In the genomic region with DNA sequence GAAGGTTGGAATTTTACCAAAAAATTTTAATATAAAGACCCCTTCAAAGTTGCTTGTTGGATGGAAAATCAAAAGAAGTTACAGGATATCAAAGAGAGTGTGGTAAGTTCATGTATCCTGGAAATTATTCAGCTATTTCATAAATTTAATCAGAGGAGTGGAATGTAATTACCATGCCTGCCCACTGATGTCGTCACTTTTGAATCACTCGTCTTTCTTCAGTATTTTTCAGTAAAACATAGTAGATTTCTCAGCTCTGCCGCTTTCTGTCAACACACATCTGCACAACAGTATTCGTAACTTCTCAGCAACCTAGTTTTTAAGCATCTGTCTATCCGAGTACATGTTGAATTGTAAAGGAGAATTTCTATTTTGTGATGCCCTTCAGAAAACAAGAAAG, we compare ENCODE assay signal across 23 cellular contexts.
DNase-seq lines count a peak whose midpoint lies in the region; ATAC-seq and TF ChIP-seq lines count a peak whose summit lies in the region.
"Had no signal": no experiment of that assay in that cellular context is flagged by ENCODE, and none has a peak within 500 bp of the region (broad histone marks: within the 10 kb centered on the region; RNA-seq: fewer than 3 reads in every experiment).

No MANE protein-coding gene starts in this region.

- no peaks in the 10 kb centered on the region for H3K27me3 Mint-ChIP-seq in effector memory CD8-positive, alpha-beta T cell
- H3K27me3 Mint-ChIP-seq: activated B cell treated with CpG ODN at 0.5 μM for 24 hours had no signal

- POLR2A ChIA-PET in SK-N-SH (lab: Yijun Ruan, JAX): no interaction called here

- no peak overlapping the region for H3K27ac Mint-ChIP-seq in effector memory CD8-positive, alpha-beta T cell
- H3K27ac Mint-ChIP-seq: activated B cell treated with CpG ODN at 0.5 μM for 24 hours; activated T-cell treated with anti-CD3 and anti-CD28 coated beads, Interleukin-2, amount 50 U/mL, for 72 hours had no signal

- H3K23ac ChIP-seq in neuronal stem cell (ENCODE audit: low read depth, low read length, poor library complexity): no peak overlapping the region

- DNase-seq in GM23248 (peak; percentile 10), SK-N-SH (no peak), epithelial cell of esophagus (ENCODE audit: low read depth) (peak; percentile 52), neuronal stem cell (ENCODE audit: low spot score) (no peak), NCI-H524 treated with DMSO at 0.1 percent for 48 hours (lab: John Stamatoyannopoulos, UW) (no peak), LoVo (ENCODE audit: low spot score) (no peak)
- DNase-seq in effector memory CD8-positive, alpha-beta T cell: no peak
- DNase-seq: activated B cell treated with CpG ODN at 0.5 μM for 24 hours; activated naive CD4-positive, alpha-beta T cell; activated T-cell treated with anti-CD3 and anti-CD28 coated beads, Interleukin-2, amount 50 U/mL, for 72 hours; colonic mucosa; COR-L47; DMS79; left ventricle myocardium inferior; NCI-H1105 treated with DMSO at 0.1 percent for 48 hours; NCI-H1930; NCI-H526; SIG-M5; stimulated activated CD4-positive, alpha-beta T cell treated with anti-CD3 and anti-CD28 coated beads, Interleukin-4, amount 100 ng/mL, for 1 hour; transverse colon had no signal

- in situ Hi-C loops in GM23248 (cut with MboI): no loop called here

- H3K9me2 ChIP-seq in GM23248 (ENCODE audit: insufficient read depth): 0 out of 2 replicates have a peak, but pooled peaks cover under 1% of the 10 kb centered on the region
- no peaks in the 10 kb centered on the region for H3K9me2 ChIP-seq in SK-N-SH

- no peak overlapping the region for H3K14ac ChIP-seq in neuronal stem cell (ENCODE audit: low read length)

- CTCF ChIA-PET in SK-N-SH (lab: Yijun Ruan, JAX): no interaction called here

- H3K9me3 ChIP-seq in GM23248 (ENCODE audit: low read depth) (no peaks in the 10 kb centered on the region), SK-N-SH (no peaks in the 10 kb centered on the region), neuronal stem cell (replicated peaks in 1 of 2; ENCODE audit: control insufficient read depth in 2 of 2, insufficient read depth in 1 of 2, low read depth in 1 of 2, low read length in 2 of 2) (peaks cover 0 to 2% of the 10 kb centered on the region in 2 donors)
- H3K9me3 ChIP-seq: BLaER1, colonic mucosa, esophagus muscularis mucosa, left ventricle myocardium inferior, transverse colon had no signal

- H3K27ac ChIP-seq in GM23248: no peak overlapping the region
- peak overlapping the region; percentile 50 to 61; a peak in 3 of 4 replicates for H3K27ac ChIP-seq in SK-N-SH (ENCODE audit: low read depth in 2 of 2, low read length in 1 of 2)
- H3K27ac ChIP-seq in neuronal stem cell (replicated peaks; ENCODE audit: low read length): no peak overlapping the region
- H3K27ac ChIP-seq: BLaER1, colonic mucosa, esophagus muscularis mucosa, left ventricle myocardium inferior, transverse colon had no signal

- H4K20me1 ChIP-seq in GM23248 (ENCODE audit: insufficient read depth): no peaks in the 10 kb centered on the region
- H4K20me1 ChIP-seq in SK-N-SH (ENCODE audit: insufficient read depth): no peaks in the 10 kb centered on the region
- H4K20me1 ChIP-seq: BLaER1 had no signal

- H3K79me1 ChIP-seq in neuronal stem cell (ENCODE audit: low read depth, low read length): no peaks in the 10 kb centered on the region

- ATAC-seq in GM19397 (IDR thresholded peaks at IDR 0.05; ENCODE audit: unreplicated experiment): no peak
- no peak for ATAC-seq in effector memory CD8-positive, alpha-beta T cell (replicated peaks)
- ATAC-seq: activated T-cell treated with anti-CD3 and anti-CD28 coated beads, Interleukin-2, amount 50 U/mL, for 72 hours had no signal

- no peak overlapping the region for H2AK5ac ChIP-seq in neuronal stem cell (ENCODE audit: low read depth, low read length)

- H2BK120ac ChIP-seq in neuronal stem cell (ENCODE audit: low read depth, low read length): no peak overlapping the region

- H3K4me2 ChIP-seq in GM23248 (ENCODE audit: unreplicated experiment): no peak overlapping the region
- H3K4me2 ChIP-seq in SK-N-SH: peak overlapping the region; percentile 1; the same call in 1 of the 2 replicates
- no peak overlapping the region for H3K4me2 ChIP-seq in neuronal stem cell (ENCODE audit: insufficient read depth, low read length, poor library complexity, severe bottlenecking)
- H3K4me2 ChIP-seq: BLaER1 had no signal

- no peak overlapping the region for H2BK5ac ChIP-seq in neuronal stem cell (ENCODE audit: low read length)

- H3K4ac ChIP-seq in neuronal stem cell (ENCODE audit: low read length): no peak overlapping the region

- H3K9ac ChIP-seq in GM23248 (no peak overlapping the region), SK-N-SH (no peak overlapping the region), neuronal stem cell (ENCODE audit: low read depth, low read length, poor library complexity) (no peak overlapping the region)
- H3K9ac ChIP-seq: BLaER1 had no signal

- H3K79me2 ChIP-seq in GM23248 (ENCODE audit: insufficient read depth) (no peaks in the 10 kb centered on the region), SK-N-SH (ENCODE audit: insufficient read depth) (no peaks in the 10 kb centered on the region)

- no peak overlapping the region for H2BK15ac ChIP-seq in neuronal stem cell (ENCODE audit: low read length)

- WGBS in GM23248 (ENCODE audit: low coverage in 1 of 2, low lambda C conversion rate in 2 of 2, missing lambda C conversion rate in 2 of 2), 2 experiments: 3 to 4% methylated on average over 5 of the region's 5 CpGs
- 6% methylated on average over 5 of the region's 5 CpGs for WGBS in SK-N-SH (ENCODE audit: low lambda C conversion rate)
- WGBS in neuronal stem cell (ENCODE audit: extremely low coverage in 2 of 2, insufficient read length in 2 of 2, insufficient replicate concordance in 1 of 2), 2 donors: no CpG with 5 or more reads among the region's 5 CpGs

- no peak overlapping the region for H3K18ac ChIP-seq in neuronal stem cell (ENCODE audit: low read length)

- no peak for TF ChIP-seq EP300 in SK-N-SH (IDR thresholded peaks at IDR 0.05; ENCODE audit: borderline replicate concordance in 1 of 2, low read depth in 1 of 2, low read length in 1 of 2)

- no peak overlapping the region for H4K91ac ChIP-seq in neuronal stem cell (ENCODE audit: low read depth, low read length, poor library complexity)

- H3F3A ChIP-seq in GM23248 (ENCODE audit: insufficient read depth): no peaks in the 10 kb centered on the region
- peaks cover 15% of the 10 kb centered on the region for H3F3A ChIP-seq in SK-N-SH (replicated peaks; ENCODE audit: insufficient read depth)

- H3K36me3 ChIP-seq in GM23248 (ENCODE audit: low read depth): no peaks in the 10 kb centered on the region
- H3K36me3 ChIP-seq in SK-N-SH (replicated peaks in 1 of 2; ENCODE audit: control insufficient read depth in 1 of 2, insufficient read depth in 2 of 2, low read length in 1 of 2): no peaks in the 10 kb centered on the region
- no peaks in the 10 kb centered on the region for H3K36me3 ChIP-seq in neuronal stem cell (replicated peaks in 1 of 2; ENCODE audit: control insufficient read depth in 2 of 2, insufficient read depth in 2 of 2, low read length in 2 of 2)
- H3K36me3 ChIP-seq: BLaER1, colonic mucosa, esophagus muscularis mucosa, left ventricle myocardium inferior, transverse colon had no signal

- no peak overlapping the region for H2BK12ac ChIP-seq in neuronal stem cell (ENCODE audit: low read length)

- no peak overlapping the region for H3K4me3 ChIP-seq in GM23248
- no peak overlapping the region; a peak in 1 of 4 replicates for H3K4me3 ChIP-seq in SK-N-SH (ENCODE audit: low read depth in 2 of 2, low read length in 1 of 2)
- H3K4me3 ChIP-seq in epithelial cell of esophagus (ENCODE audit: low read length): no peak overlapping the region
- H3K4me3 ChIP-seq in neuronal stem cell (ENCODE audit: low read length in 2 of 2): no peak overlapping the region
- H3K4me3 ChIP-seq: BLaER1, colonic mucosa, esophagus muscularis mucosa, left ventricle myocardium inferior, transverse colon had no signal

- no peaks in the 10 kb centered on the region for H3K4me1 Mint-ChIP-seq in effector memory CD8-positive, alpha-beta T cell (ENCODE audit: low read depth in 2 of 2)
- H3K4me1 Mint-ChIP-seq: activated B cell treated with CpG ODN at 0.5 μM for 24 hours had no signal

- H2AFZ ChIP-seq in GM23248 (no peak overlapping the region), SK-N-SH (ENCODE audit: low read depth) (peak overlapping the region; percentile 62; the same call in 1 of the 2 replicates), neuronal stem cell (ENCODE audit: low read length) (peak overlapping the region; percentile 59)

- H3K36me3 Mint-ChIP-seq in effector memory CD8-positive, alpha-beta T cell (ENCODE audit: insufficient read depth): no peaks in the 10 kb centered on the region

- H3K27me3 ChIP-seq in GM23248 (replicated peaks; ENCODE audit: insufficient read depth) (no peaks in the 10 kb centered on the region), SK-N-SH (ENCODE audit: insufficient read depth) (no peaks in the 10 kb centered on the region), neuronal stem cell (ENCODE audit: control insufficient read depth in 3 of 3, insufficient read depth in 3 of 3, low read depth in 1 of 3, low read length in 3 of 3) (no peaks in the 10 kb centered on the region)
- H3K27me3 ChIP-seq: BLaER1, colonic mucosa, esophagus muscularis mucosa, transverse colon had no signal

- H4K8ac ChIP-seq in neuronal stem cell (ENCODE audit: low read depth, low read length): no peak overlapping the region

- no peak overlapping the region for H3K4me3 Mint-ChIP-seq in effector memory CD8-positive, alpha-beta T cell
- H3K4me3 Mint-ChIP-seq: activated B cell treated with CpG ODN at 0.5 μM for 24 hours; activated T-cell treated with anti-CD3 and anti-CD28 coated beads, Interleukin-2, amount 50 U/mL, for 72 hours had no signal

- TF ChIP-seq RAD21 in SK-N-SH (IDR thresholded peaks at IDR 0.05; ENCODE audit: low read length): no peak

- TF ChIP-seq CTCF in SK-N-SH (IDR thresholded peaks at IDR 0.05) (no peak), epithelial cell of esophagus (IDR thresholded peaks at IDR 0.05; ENCODE audit: insufficient read depth, low read depth, low read length, missing control alignments) (no peak)

- H3K4me1 ChIP-seq in GM23248 (ENCODE audit: insufficient read depth): no peaks in the 10 kb centered on the region
- no peaks in the 10 kb centered on the region for H3K4me1 ChIP-seq in SK-N-SH (ENCODE audit: control insufficient read depth in 1 of 2, insufficient read depth in 2 of 2, low read depth in 1 of 2, low read length in 1 of 2)
- no peaks in the 10 kb centered on the region for H3K4me1 ChIP-seq in neuronal stem cell (ENCODE audit: control insufficient read depth in 2 of 2, insufficient read depth in 1 of 2, low read depth in 1 of 2, low read length in 2 of 2)
- H3K4me1 ChIP-seq: colonic mucosa, esophagus muscularis mucosa, left ventricle myocardium inferior, transverse colon had no signal

- peaks cover 0 to 1% of the 10 kb centered on the region in 2 donors for H3K9me3 Mint-ChIP-seq in effector memory CD8-positive, alpha-beta T cell
- H3K9me3 Mint-ChIP-seq: activated B cell treated with CpG ODN at 0.5 μM for 24 hours had no signal

TF ChIP-seq in SK-N-SH, 30 proteins besides CTCF, POLR2A, EP300 and RAD21:
- no peak for TF ChIP-seq FOXJ3 (CRISPR knock-in tag; IDR thresholded peaks at IDR 0.05)
- TF ChIP-seq FOSL2 (IDR thresholded peaks at IDR 0.05; ENCODE audit: borderline replicate concordance, low read depth): peak; percentile 10; the same call in 1 of the 2 replicates
- TF ChIP-seq RFX5 (IDR thresholded peaks at IDR 0.05; ENCODE audit: low read length): no peak

Comparison
In these comparisons a context has a peak if more than half of its experiments do, and no peak if none do; other contexts are left out.
1. DNase-seq: peak in GM23248 (single experiment) and epithelial cell of esophagus (single experiment); none in SK-N-SH (single experiment), neuronal stem cell (single experiment), NCI-H524 treated with DMSO at 0.1 percent for 48 hours (single experiment), LoVo (single experiment) and effector memory CD8-positive, alpha-beta T cell (0 of 3).
2. H3K27ac ChIP-seq: peak in SK-N-SH (2 of 2); none in GM23248 (single experiment) and neuronal stem cell (single experiment).